34 cellular contexts compared by ENCODE assay signal in the genomic region with DNA sequence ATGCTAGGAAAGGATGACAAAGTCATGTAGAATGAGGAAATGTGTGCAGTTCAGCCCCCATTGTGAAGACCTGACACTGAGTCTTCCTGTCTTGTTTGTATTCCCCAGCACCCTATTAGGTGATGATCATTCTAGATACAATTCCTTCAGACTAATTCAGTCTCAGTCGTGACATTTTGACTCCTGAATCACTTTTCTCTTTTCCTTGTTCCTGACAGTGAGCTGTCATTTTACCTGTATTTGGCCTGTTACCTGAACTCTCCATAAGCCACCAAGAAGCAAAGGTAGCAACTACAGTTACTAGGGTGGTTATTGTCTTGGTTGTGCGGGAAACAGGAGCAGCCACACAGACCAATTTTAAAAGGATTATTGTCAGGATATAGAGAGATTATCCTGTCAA.
DNase-seq lines count a peak whose midpoint lies in the region; ATAC-seq, FAIRE-seq and TF ChIP-seq lines count a peak whose summit lies in the region.
"Had no signal": no experiment of that assay in that cellular context is flagged by ENCODE, and none has a peak within 500 bp of the region (broad histone marks: within the 10 kb centered on the region; RNA-seq: fewer than 3 reads in every experiment).

No MANE protein-coding gene starts in this region.

- TF ChIP-seq CTCF in GM12878 (IDR thresholded peaks at IDR 0.05 in 2 of 3, conservative IDR thresholded peaks at IDR 0.05 in 1 of 3; ENCODE audit: control insufficient read depth in 2 of 3, extremely low read depth in 1 of 3, insufficient read depth in 1 of 3, low read depth in 3 of 3, low read length in 3 of 3) (no peak), neural cell (IDR thresholded peaks at IDR 0.05; ENCODE audit: poor library complexity, severe bottlenecking) (no peak), tibial nerve (IDR thresholded peaks at IDR 0.05) (no peak)

- 62% methylated on average over 2 of the region's 2 CpGs for WGBS in GM12878 (ENCODE audit: insufficient coverage, insufficient replicate concordance, low lambda C conversion rate, missing lambda C conversion rate)
- 67 to 87% methylated on average over 2 of the region's 2 CpGs for WGBS in tibial nerve, 2 donors

- POLR2A ChIA-PET in GM12878 (lab: Charles Lee): no interaction called here

- no peak for TF ChIP-seq EP300 in GM12878 (IDR thresholded peaks at IDR 0.05; ENCODE audit: borderline replicate concordance in 1 of 2, control insufficient read depth in 1 of 2, low read depth in 2 of 2, low read length in 2 of 2)
- peak; percentile 63 for TF ChIP-seq EP300 in neural cell (conservative IDR thresholded peaks at IDR 0.05; ENCODE audit: poor library complexity, severe bottlenecking)
- TF ChIP-seq EP300 in tibial nerve (IDR thresholded peaks at IDR 0.05): no peak

- H3K4me1 ChIP-seq in GM12878 (ENCODE audit: control insufficient read depth, insufficient read depth, low read length) (no peaks in the 10 kb centered on the region; the same call in 1 of the 2 replicates), tibial nerve (no peaks in the 10 kb centered on the region)
- H3K4me1 ChIP-seq: A549; BE2C; BLaER1; BLaER1 treated with 17β-estradiol and CSF1 and Interleukin-3, amounts not matched to agents 10 nM and 100 nM; Caco-2 had no signal

- H3K27me3 ChIP-seq in GM12878 (replicated peaks in 1 of 2; ENCODE audit: control insufficient read depth in 2 of 2, insufficient read depth in 2 of 2, low read length in 1 of 2): no peaks in the 10 kb centered on the region
- no peaks in the 10 kb centered on the region for H3K27me3 ChIP-seq in neural cell (ENCODE audit: insufficient read depth, low read depth, low read length)
- no peaks in the 10 kb centered on the region for H3K27me3 ChIP-seq in tibial nerve
- H3K27me3 ChIP-seq: BE2C; BLaER1; BLaER1 treated with 17β-estradiol and CSF1 and Interleukin-3, amounts not matched to agents 10 nM and 100 nM had no signal

- H3K9ac ChIP-seq in GM12878 (ENCODE audit: control insufficient read depth, insufficient read depth, low read length): no peak overlapping the region
- H3K9ac ChIP-seq in neural cell (ENCODE audit: low read length): no peak overlapping the region
- H3K9ac ChIP-seq: BLaER1; BLaER1 treated with 17β-estradiol and CSF1 and Interleukin-3, amounts not matched to agents 10 nM and 100 nM had no signal

- RAD21 ChIA-PET in GM12878 (lab: Charles Lee; ENCODE audit: unreplicated experiment): no interaction called here

- TF ChIP-seq POLR2A in GM12878 (IDR thresholded peaks at IDR 0.05; ENCODE audit: low read depth, low read length) (no peak), tibial nerve (IDR thresholded peaks at IDR 0.05) (no peak)

- CTCF ChIA-PET in GM12878 (lab: Yijun Ruan, JAX): no interaction called here

- TF ChIP-seq RAD21 in GM12878 (IDR thresholded peaks at IDR 0.05; ENCODE audit: insufficient read depth, low read depth, low read length) (no peak), neural cell (conservative IDR thresholded peaks at IDR 0.05) (no peak)

- ATAC-seq in GM12878: no peak
- no peak for ATAC-seq in HG03095 (IDR thresholded peaks at IDR 0.05; ENCODE audit: unreplicated experiment)
- ATAC-seq: A549; CD8-positive, alpha-beta T cell had no signal

- BruUV-seq in GM12878 (replicated peaks; lab: Mats Ljungman, UMichigan): no TSS peak

- H4K20me1 ChIP-seq in GM12878 (ENCODE audit: control insufficient read depth, insufficient read depth): no peaks in the 10 kb centered on the region
- H4K20me1 ChIP-seq in neural cell (ENCODE audit: insufficient read depth): no peaks in the 10 kb centered on the region
- H4K20me1 ChIP-seq: BLaER1; BLaER1 treated with 17β-estradiol and CSF1 and Interleukin-3, amounts not matched to agents 10 nM and 100 nM had no signal

- SMC1A ChIA-PET in GM12878 (lab: Charles Lee; ENCODE audit: uncharacterized antibody, unreplicated experiment): no interaction called here

- no peaks in the 10 kb centered on the region for H3F3A ChIP-seq in neural cell (ENCODE audit: insufficient read depth, low read length, poor library complexity, severe bottlenecking)

- H3K9me3 ChIP-seq in GM12878 (replicated peaks; ENCODE audit: control insufficient read depth, insufficient read depth, low read length) (no peaks in the 10 kb centered on the region; the same call in 2 of the 3 replicates), neural cell (ENCODE audit: low read length) (no peaks in the 10 kb centered on the region), tibial nerve (no peaks in the 10 kb centered on the region)
- H3K9me3 ChIP-seq: A549; BE2C; BLaER1; BLaER1 treated with 17β-estradiol and CSF1 and Interleukin-3, amounts not matched to agents 10 nM and 100 nM; Caco-2 had no signal

- H3K4me2 ChIP-seq in GM12878 (ENCODE audit: control insufficient read depth, insufficient read depth) (no peak overlapping the region), neural cell (ENCODE audit: low read length) (no peak overlapping the region)
- H3K4me2 ChIP-seq: A549; BLaER1; BLaER1 treated with 17β-estradiol and CSF1 and Interleukin-3, amounts not matched to agents 10 nM and 100 nM had no signal

- H3K4me3 ChIP-seq in GM12878 (no peak overlapping the region), neural cell (ENCODE audit: low read length) (no peak overlapping the region), tibial nerve (no peak overlapping the region)
- H3K4me3 ChIP-seq: A549; BLaER1; BLaER1 treated with 17β-estradiol and CSF1 and Interleukin-3, amounts not matched to agents 10 nM and 100 nM had no signal

- in situ Hi-C loops in GM12878 (cut with MboI): no loop called here

- H3K79me2 ChIP-seq in GM12878 (ENCODE audit: control insufficient read depth, insufficient read depth, low read length) (no peaks in the 10 kb centered on the region), neural cell (replicated peaks; ENCODE audit: insufficient read depth, low read length) (no peaks in the 10 kb centered on the region)

- no peaks in the 10 kb centered on the region for H3K36me3 ChIP-seq in GM12878 (ENCODE audit: control insufficient read depth in 2 of 2, insufficient read depth in 2 of 2, low read length in 1 of 2)
- no peaks in the 10 kb centered on the region for H3K36me3 ChIP-seq in neural cell (ENCODE audit: insufficient read depth, low read length)
- H3K36me3 ChIP-seq in tibial nerve: no peaks in the 10 kb centered on the region
- H3K36me3 ChIP-seq: BE2C; BLaER1; BLaER1 treated with 17β-estradiol and CSF1 and Interleukin-3, amounts not matched to agents 10 nM and 100 nM had no signal

- no peak overlapping the region for H2AFZ ChIP-seq in GM12878 (ENCODE audit: control insufficient read depth, low read depth, low read length)
- H2AFZ ChIP-seq in neural cell (ENCODE audit: low read depth, low read length): no peak overlapping the region

- no peaks in the 10 kb centered on the region for H3K9me2 ChIP-seq in neural cell (ENCODE audit: insufficient read depth, low read length)

- no peak overlapping the region for H3K27ac ChIP-seq in GM12878 (ENCODE audit: control insufficient read depth, insufficient read depth)
- no peak overlapping the region for H3K27ac ChIP-seq in neural cell (ENCODE audit: low read length)
- H3K27ac ChIP-seq in tibial nerve: no peak overlapping the region
- H3K27ac ChIP-seq: 22Rv1; A549; BLaER1; BLaER1 treated with 17β-estradiol and CSF1 and Interleukin-3, amounts not matched to agents 10 nM and 100 nM; C4-2B had no signal

- no peak for FAIRE-seq in GM12878 (lab: Jason Lieb, UNC)
- FAIRE-seq: A204.1, A549, D721Med had no signal

- intact Hi-C loops in GM12878 (cut with micrococcal nuclease; ENCODE audit: unreplicated experiment): no loop called here
- intact Hi-C loops in cardiac septum (cut with DNase I): no loop called here

- DNase-seq in DMS53 (lab: John Stamatoyannopoulos, UW): peak; percentile 30
- no peak for DNase-seq in DMS53 treated with DMSO at 0.1 percent for 48 hours (lab: John Stamatoyannopoulos, UW; ENCODE audit: unreplicated experiment)
- no peak for DNase-seq in GM12878 (ENCODE audit: low read depth, low spot score)
- DNase-seq in kidney tubule cell (ENCODE audit: low spot score): peak; percentile 50
- DNase-seq in cardiac septum (ENCODE audit: low spot score): no peak
- no peak for DNase-seq in tibial nerve (ENCODE audit: low spot score in 2 of 2)
- DNase-seq: 8988T; ACHN; AML-193; BE2C; C1 segment of cervical spinal cord; Caco-2; Calu3; CD4-positive, alpha-beta memory T cell; CD4-positive, alpha-beta T cell; CD4-positive, CD25-positive, alpha-beta regulatory T cell; CD8-positive, alpha-beta memory T cell; CD8-positive, alpha-beta T cell; COR-L47; DMS 273 treated with DMSO at 0.1 percent for 48 hours; DMS153; DMS79; DMS79 treated with DMSO at 0.1 percent for 48 hours; DND-41; EL had no signal

TF ChIP-seq in GM12878, 131 proteins besides CTCF, POLR2A, EP300 and RAD21:
- TF ChIP-seq ZZZ3 (IDR thresholded peaks at IDR 0.05; ENCODE audit: control insufficient read depth, insufficient read length, low read depth): peak; percentile 10
- no peak for TF ChIP-seq ZNF622 (IDR thresholded peaks at IDR 0.05)

TF ChIP-seq in neural cell, 6 proteins besides CTCF, POLR2A, EP300 and RAD21:
- TF ChIP-seq TAF1 (IDR thresholded peaks at IDR 0.05; ENCODE audit: low read depth): no peak
- TF ChIP-seq REST (IDR thresholded peaks at IDR 0.05; ENCODE audit: borderline replicate concordance): peak; percentile 47
- TF ChIP-seq POLR2AphosphoS5 (IDR thresholded peaks at IDR 0.05): peak; percentile 61
- TF ChIP-seq EZH2 (IDR thresholded peaks at IDR 0.05; ENCODE audit: borderline replicate concordance, insufficient read depth, low read length, poor library complexity, severe bottlenecking): no peak
TF ChIP-seq in neural cell: peak in this region for 2.

Comparison
In these comparisons a context has a peak if more than half of its experiments do, and no peak if none do; other contexts are left out.
1. DNase-seq: peak in DMS53 (single experiment) and kidney tubule cell (single experiment); none in DMS53 treated with DMSO at 0.1 percent for 48 hours (single experiment), GM12878 (single experiment), cardiac septum (single experiment) and tibial nerve (0 of 2).